In genomic region chr4:1895489-1895888, GRCh38 we compare ENCODE assay signal across 14 cellular contexts. TPM values are rescaled to one million over a fixed set of nuclear protein-coding genes. Genes with fewer than 3 reads are reported as not detected.
DNase-seq lines count a peak whose midpoint lies in the region; ATAC-seq and TF ChIP-seq lines count a peak whose summit lies in the region.
"Had no signal": no experiment of that assay in that cellular context is flagged by ENCODE, and none has a peak within 500 bp of the region (broad histone marks: within the 10 kb centered on the region; RNA-seq: fewer than 3 reads in every experiment).

No MANE protein-coding gene starts in this region.

- H4K91ac ChIP-seq in IMR-90 (ENCODE audit: insufficient read depth, low read depth, low read length), result no peak overlapping the region

- dilution Hi-C loops in IMR-90 (cut with HindIII; ENCODE audit: low sequenced_read_pairs, unreplicated experiment), result no loop called here

- no peak overlapping the region for H3K56ac ChIP-seq in IMR-90 (ENCODE audit: extremely low read depth, insufficient read depth, low read length)

- in situ Hi-C loops in IMR-90 (cut with MboI; ENCODE audit: low sequenced_read_pairs), result no loop called here

- no peak overlapping the region for H2AK5ac ChIP-seq in IMR-90 (ENCODE audit: low read depth, low read length)

- H3K4me1 ChIP-seq in IMR-90 (ENCODE audit: control insufficient read depth, insufficient read depth, low read length), result peaks cover 4% of the 10 kb centered on the region

- no peak overlapping the region for H2BK20ac ChIP-seq in IMR-90 (ENCODE audit: low read depth, low read length)

- H4K5ac ChIP-seq in IMR-90 (ENCODE audit: low read depth, low read length), result peak overlapping the region; percentile 65; the same call in 1 of the 2 replicates

- H3K9me3 Mint-ChIP-seq in activated T-cell treated with anti-CD3 and anti-CD28 coated beads, Interleukin-2, amount 50 U/mL, for 72 hours, result no peaks in the 10 kb centered on the region
- no peaks in the 10 kb centered on the region for H3K9me3 Mint-ChIP-seq in activated T-cell treated with anti-CD3 and anti-CD28 coated beads, Interleukin-2, amount 50 U/mL, for 4 hours
- H3K9me3 Mint-ChIP-seq in nephron progenitor cell, result peaks cover 3% of the 10 kb centered on the region

- peaks cover 68% of the 10 kb centered on the region for H4K20me1 ChIP-seq in IMR-90 (ENCODE audit: insufficient read depth, low read length)

- no peak for ATAC-seq in activated T-cell treated with anti-CD3 and anti-CD28 coated beads, Interleukin-2, amount 50 U/mL, for 72 hours (replicated peaks in 1 of 2)
- ATAC-seq in activated T-cell treated with anti-CD3 and anti-CD28 coated beads, Interleukin-2, amount 50 U/mL, for 4 hours, result no peak
- no peak for ATAC-seq in IMR-90 (ENCODE audit: low read depth)
- ATAC-seq in T-helper 17 cell, result no peak
- ATAC-seq in GM18511 (IDR thresholded peaks at IDR 0.05; ENCODE audit: unreplicated experiment), result no peak

- peaks cover 3% of the 10 kb centered on the region for H3K9me1 ChIP-seq in IMR-90 (ENCODE audit: insufficient read depth, low read length)

- 100% methylated on average over 2 of the region's 3 CpGs; no CpG with 5 or more reads in 1 of the 2 experiments for WGBS in IMR-90 (ENCODE audit: extremely low coverage in 2 of 2, insufficient read length in 1 of 2), 2 experiments

- no peak overlapping the region for H3K4me3 ChIP-seq in IMR-90 (ENCODE audit: insufficient read depth, low read depth, low read length)
- H3K4me3 ChIP-seq: BLaER1 had no signal

- intact Hi-C loops in IMR-90 (cut with micrococcal nuclease), result loop anchor here (5.0 kb wide), 1 partner anchor 38 kb away; the partner anchor contains the start of gene LETM1

- no peaks in the 10 kb centered on the region for H3K36me3 ChIP-seq in IMR-90 (ENCODE audit: control insufficient read depth, insufficient read depth, low read length)

- no peak overlapping the region for H3K9ac ChIP-seq in IMR-90 (ENCODE audit: low read depth, low read length)
- H3K9ac ChIP-seq: BLaER1 had no signal

- no peak overlapping the region for H3K4me3 Mint-ChIP-seq in activated T-cell treated with anti-CD3 and anti-CD28 coated beads, Interleukin-2, amount 50 U/mL, for 72 hours
- H3K4me3 Mint-ChIP-seq in activated T-cell treated with anti-CD3 and anti-CD28 coated beads, Interleukin-2, amount 50 U/mL, for 4 hours, result no peak overlapping the region
- H3K4me3 Mint-ChIP-seq in T-helper 17 cell (no peak overlapping the region), nephron progenitor cell (no peak overlapping the region)

- no peaks in the 10 kb centered on the region for H3K27me3 ChIP-seq in IMR-90 (ENCODE audit: control insufficient read depth, insufficient read depth, low read length)
- H3K27me3 ChIP-seq: BLaER1 had no signal

- TF ChIP-seq RAD21 in IMR-90 (IDR thresholded peaks at IDR 0.05; ENCODE audit: low read length), result no peak

- H3K27ac Mint-ChIP-seq in activated T-cell treated with anti-CD3 and anti-CD28 coated beads, Interleukin-2, amount 50 U/mL, for 72 hours, result peak overlapping the region; percentile 43
- H3K27ac Mint-ChIP-seq in T-helper 17 cell, result peak overlapping the region; percentile 77
- H3K27ac Mint-ChIP-seq in nephron progenitor cell, result peak overlapping the region; percentile 74

- H2BK5ac ChIP-seq in IMR-90 (ENCODE audit: low read depth, low read length, poor library complexity, severe bottlenecking), result no peak overlapping the region

- no peak overlapping the region for H2BK15ac ChIP-seq in IMR-90 (ENCODE audit: low read depth, low read length)

- no peak overlapping the region for H3K23ac ChIP-seq in IMR-90 (ENCODE audit: low read depth, low read length)

- CTCF ChIA-PET in IMR-90 (lab: Yijun Ruan, JAX), result no interaction called here

- BruUV-seq in IMR-90 (replicated peaks; lab: Mats Ljungman, UMichigan), result no TSS peak

- H3K14ac ChIP-seq in IMR-90 (replicated peaks; ENCODE audit: low read depth, low read length), result 0 out of 2 replicates have a peak overlapping the region, but pooled peaks have one; percentile 26

- peaks cover 2 to 15% of the 10 kb centered on the region in 2 donors for H3K36me3 Mint-ChIP-seq in activated T-cell treated with anti-CD3 and anti-CD28 coated beads, Interleukin-2, amount 50 U/mL, for 72 hours (ENCODE audit: insufficient read depth in 2 of 2)
- peaks cover 2% of the 10 kb centered on the region for H3K36me3 Mint-ChIP-seq in activated T-cell treated with anti-CD3 and anti-CD28 coated beads, Interleukin-2, amount 50 U/mL, for 4 hours (ENCODE audit: insufficient read depth)
- H3K36me3 Mint-ChIP-seq in T-helper 17 cell (ENCODE audit: low read depth), result peaks cover 2% of the 10 kb centered on the region
- peaks cover 46% of the 10 kb centered on the region for H3K36me3 Mint-ChIP-seq in nephron progenitor cell (ENCODE audit: low read depth)

- TF ChIP-seq POLR2A in IMR-90 (IDR thresholded peaks at IDR 0.05; ENCODE audit: low read depth, low read length), result no peak

- no peak overlapping the region for H3K4ac ChIP-seq in IMR-90 (ENCODE audit: low read depth, low read length)

- no peaks in the 10 kb centered on the region for H3K27me3 Mint-ChIP-seq in activated T-cell treated with anti-CD3 and anti-CD28 coated beads, Interleukin-2, amount 50 U/mL, for 72 hours (ENCODE audit: low read depth)
- H3K27me3 Mint-ChIP-seq in activated T-cell treated with anti-CD3 and anti-CD28 coated beads, Interleukin-2, amount 50 U/mL, for 4 hours (ENCODE audit: low read depth), result no peaks in the 10 kb centered on the region
- H3K27me3 Mint-ChIP-seq in T-helper 17 cell, result no peaks in the 10 kb centered on the region
- peaks cover 3% of the 10 kb centered on the region for H3K27me3 Mint-ChIP-seq in nephron progenitor cell (ENCODE audit: low read depth, poor library complexity)

- H3K27ac ChIP-seq in IMR-90 (ENCODE audit: insufficient read depth, low read length), result no peak overlapping the region
- H3K27ac ChIP-seq: BLaER1 had no signal

- POLR2A ChIA-PET in IMR-90 (lab: Charles Lee; ENCODE audit: unreplicated experiment), result no interaction called here

- DNase-seq in activated T-cell treated with anti-CD3 and anti-CD28 coated beads, Interleukin-2, amount 50 U/mL, for 72 hours, result no peak
- DNase-seq in activated T-cell treated with anti-CD3 and anti-CD28 coated beads, Interleukin-2, amount 50 U/mL, for 4 hours, result no peak
- DNase-seq in IMR-90 (no peak), T-helper 17 cell (no peak), nephron progenitor cell (no peak), SW 1271 (lab: John Stamatoyannopoulos, UW) (no peak), NCI-H1417 treated with DMSO at 0.1 percent for 48 hours (lab: John Stamatoyannopoulos, UW) (no peak)
- DNase-seq: 8988T, AML-193, DMS53, GF-D8, HCEC 1CT had no signal

- no peak overlapping the region for H2BK120ac ChIP-seq in IMR-90 (ENCODE audit: low read depth, low read length)

- H4K8ac ChIP-seq in IMR-90 (ENCODE audit: low read depth in 2 of 2, low read length in 2 of 2), result no peak overlapping the region

- H3K4me1 Mint-ChIP-seq in activated T-cell treated with anti-CD3 and anti-CD28 coated beads, Interleukin-2, amount 50 U/mL, for 72 hours (ENCODE audit: low read depth), result peaks cover 18% of the 10 kb centered on the region
- H3K4me1 Mint-ChIP-seq in activated T-cell treated with anti-CD3 and anti-CD28 coated beads, Interleukin-2, amount 50 U/mL, for 4 hours (ENCODE audit: low read depth), result peaks cover 9% of the 10 kb centered on the region
- H3K4me1 Mint-ChIP-seq in T-helper 17 cell, result peaks cover 24% of the 10 kb centered on the region
- peaks cover 29% of the 10 kb centered on the region for H3K4me1 Mint-ChIP-seq in nephron progenitor cell

- peaks cover 6 to 50% of the 10 kb centered on the region in 2 experiments; a peak in 3 of 4 replicates for H3K79me1 ChIP-seq in IMR-90 (ENCODE audit: low read depth in 1 of 2, low read length in 2 of 2)

- no peak overlapping the region for H3K18ac ChIP-seq in IMR-90 (ENCODE audit: low read depth, low read length)

- H2AFZ ChIP-seq in IMR-90 (replicated peaks; ENCODE audit: low read length, poor library complexity), result no peak overlapping the region

- TF ChIP-seq CTCF in IMR-90 (conservative IDR thresholded peaks at IDR 0.05; ENCODE audit: low read depth, low read length) (no peak), nephron progenitor cell (IDR thresholded peaks at IDR 0.05) (no peak)

- no peak overlapping the region for H3K4me2 ChIP-seq in IMR-90 (ENCODE audit: low read depth, low read length)
- H3K4me2 ChIP-seq: BLaER1 had no signal

- H2AK9ac ChIP-seq in IMR-90 (replicated peaks; ENCODE audit: low read depth, low read length, poor library complexity), result no peak overlapping the region

- H3K9me3 ChIP-seq in IMR-90 (ENCODE audit: control insufficient read depth, insufficient read depth, low read length) (no peaks in the 10 kb centered on the region), T-helper 17 cell (ENCODE audit: control insufficient read depth, low read length, poor library complexity, severe bottlenecking) (no peaks in the 10 kb centered on the region)
- H3K9me3 ChIP-seq: BLaER1 had no signal

TF ChIP-seq in IMR-90, 13 proteins besides CTCF, POLR2A, EP300 and RAD21 (continues in another document):
- TF ChIP-seq USF2 (IDR thresholded peaks at IDR 0.05; ENCODE audit: low read depth, low read length) (no peak), CEBPB (IDR thresholded peaks at IDR 0.05; ENCODE audit: low read depth, low read length) (no peak), RFX5 (IDR thresholded peaks at IDR 0.05; ENCODE audit: low read depth, low read length) (no peak)

RNA-seq across cellular contexts. Expression of gene NSD2, which starts 24.3 kb away (rescaled TPM):
- 100 to 1,000 TPM; 232 to 268 TPM for total RNA-seq in activated T-cell treated with anti-CD3 and anti-CD28 coated beads, Interleukin-2, amount 50 U/mL, for 72 hours
- 10 to 100 TPM; 84.0 to 97.0 (median 91.0) TPM for total RNA-seq in activated T-cell treated with anti-CD3 and anti-CD28 coated beads, Interleukin-2, amount 50 U/mL, for 4 hours
- 62.2 and 68.1 TPM in 2 replicates for total RNA-seq in IMR-90 (2012; rRNA removed)
- 29.4 and 35.9 TPM in 2 replicates for polyA plus RNA-seq in IMR-90 (2012; rRNA removed)
- 16.7 and 21.3 TPM in 2 replicates for polyA plus RNA-seq in IMR-90 (2012; cell fraction: cytosol; rRNA removed)
- polyA plus RNA-seq in IMR-90 (2012; cell fraction: nucleus; rRNA removed; ENCODE audit: low replicate concordance), result 73.1 and 75.4 TPM in 2 replicates
- 10 to 100 TPM; 55.0 to 62.2 TPM for total RNA-seq in T-helper 17 cell

RNA-seq across cellular contexts. Expression of gene LETM1, which starts 39.5 kb away (rescaled TPM):
- total RNA-seq in activated T-cell treated with anti-CD3 and anti-CD28 coated beads, Interleukin-2, amount 50 U/mL, for 72 hours, result 10 to 100 TPM; 28.2 to 40.3 TPM
- total RNA-seq in activated T-cell treated with anti-CD3 and anti-CD28 coated beads, Interleukin-2, amount 50 U/mL, for 4 hours, result 100 to 1,000 TPM; 128 to 141 (median 133) TPM
- total RNA-seq in IMR-90 (2012; rRNA removed) (49.3 and 68.0 TPM in 2 replicates), T-helper 17 cell (10 to 100 TPM; 34.4 to 41.4 TPM)
- polyA plus RNA-seq in IMR-90 (2012; rRNA removed), result 25.0 and 28.2 TPM in 2 replicates
- 14.8 and 16.4 TPM in 2 replicates for polyA plus RNA-seq in IMR-90 (2012; cell fraction: cytosol; rRNA removed)
- polyA plus RNA-seq in IMR-90 (2012; cell fraction: nucleus; rRNA removed; ENCODE audit: low replicate concordance), result 60.7 and 127 TPM in 2 replicates
